In the genomic region with DNA sequence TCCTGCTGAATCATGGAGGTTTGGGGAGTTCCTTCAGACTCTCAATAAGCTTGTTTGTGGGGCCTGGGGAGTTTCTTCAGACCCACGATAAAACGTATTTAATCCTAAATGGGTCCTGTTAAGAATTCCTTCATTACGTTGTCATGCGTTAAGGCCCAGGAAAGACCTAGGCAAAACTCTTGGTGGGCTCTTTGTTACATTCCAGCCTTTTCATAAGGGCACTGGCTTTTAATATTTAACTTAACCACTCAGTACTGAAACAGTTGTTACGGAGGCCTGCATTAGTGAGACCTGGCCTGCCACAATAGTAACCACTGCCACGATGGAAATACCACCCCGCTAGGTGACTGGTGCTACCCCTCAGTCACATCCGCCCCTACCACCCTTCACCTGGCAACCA, we compare ENCODE assay signal across 17 cellular contexts. TPM values are rescaled to one million over a fixed set of nuclear protein-coding genes. Genes with fewer than 3 reads are reported as not detected.
DNase-seq lines count a peak whose midpoint lies in the region; ATAC-seq and FAIRE-seq lines count a peak whose summit lies in the region.
"Had no signal": no experiment of that assay in that cellular context is flagged by ENCODE, and none has a peak within 500 bp of the region (broad histone marks: within the 10 kb centered on the region; RNA-seq: fewer than 3 reads in every experiment).

No MANE protein-coding gene starts in this region.

- CTCF ChIA-PET in activated CD8-positive, alpha-beta memory T cell treated with anti-CD3 and anti-CD28 coated beads, Interleukin-2, amount 10 ng/mL, durations not matched to agents 7 days and 5 days (lab: Charles Lee) = no interaction called here

- peaks cover 6% of the 10 kb centered on the region for H3K27me3 Mint-ChIP-seq in activated CD8-positive, alpha-beta memory T cell treated with anti-CD3 and anti-CD28 coated beads, Interleukin-2, amount 10 ng/mL, durations not matched to agents 7 days and 5 days
- H3K27me3 Mint-ChIP-seq: CD4-positive, alpha-beta memory T cell had no signal

- no peaks in the 10 kb centered on the region for H3K36me3 Mint-ChIP-seq in activated CD8-positive, alpha-beta memory T cell treated with anti-CD3 and anti-CD28 coated beads, Interleukin-2, amount 10 ng/mL, durations not matched to agents 7 days and 5 days
- H3K36me3 Mint-ChIP-seq: CD14-positive monocyte; CD4-positive, alpha-beta memory T cell had no signal

- H3K27ac Mint-ChIP-seq in activated CD8-positive, alpha-beta memory T cell treated with anti-CD3 and anti-CD28 coated beads, Interleukin-2, amount 10 ng/mL, durations not matched to agents 7 days and 5 days = peak overlapping the region; percentile 6
- H3K27ac Mint-ChIP-seq: CD14-positive monocyte; CD4-positive, alpha-beta memory T cell had no signal

- peak; percentile 86 for FAIRE-seq in RCC 7860 (lab: Jason Lieb, UNC)
- FAIRE-seq: A549, GM12878 had no signal

- no peaks in the 10 kb centered on the region for H3K9me3 Mint-ChIP-seq in activated CD8-positive, alpha-beta memory T cell treated with anti-CD3 and anti-CD28 coated beads, Interleukin-2, amount 10 ng/mL, durations not matched to agents 7 days and 5 days (ENCODE audit: low read depth)
- H3K9me3 Mint-ChIP-seq: CD4-positive, alpha-beta memory T cell had no signal

- no peak for DNase-seq in activated CD8-positive, alpha-beta memory T cell treated with anti-CD3 and anti-CD28 coated beads, Interleukin-2, amount 10 ng/mL, durations not matched to agents 7 days and 5 days
- DNase-seq in activated CD8-positive, alpha-beta memory T cell treated with anti-CD3 and anti-CD28 coated beads for 24 hours = no peak
- DNase-seq in RCC 7860 (ENCODE audit: low spot score) = peak; percentile 64
- peak; percentile 54 for DNase-seq in kidney tubule cell (ENCODE audit: low spot score)
- no peak for DNase-seq in NCI-H774 (lab: John Stamatoyannopoulos, UW)
- DNase-seq: CD4-positive, alpha-beta memory T cell; DMS 273 treated with DMSO at 0.1 percent for 48 hours; DMS53; DND-41; EL; GM23248; HCEC 1CT had no signal

- no peak overlapping the region for H3K4me3 Mint-ChIP-seq in activated CD8-positive, alpha-beta memory T cell treated with anti-CD3 and anti-CD28 coated beads, Interleukin-2, amount 10 ng/mL, durations not matched to agents 7 days and 5 days
- H3K4me3 Mint-ChIP-seq: CD14-positive monocyte; CD4-positive, alpha-beta memory T cell had no signal

- H3K4me1 Mint-ChIP-seq in activated CD8-positive, alpha-beta memory T cell treated with anti-CD3 and anti-CD28 coated beads, Interleukin-2, amount 10 ng/mL, durations not matched to agents 7 days and 5 days = peaks cover 3% of the 10 kb centered on the region
- H3K4me1 Mint-ChIP-seq: CD14-positive monocyte; CD4-positive, alpha-beta memory T cell had no signal

- ATAC-seq in activated CD8-positive, alpha-beta memory T cell treated with anti-CD3 and anti-CD28 coated beads, Interleukin-2, amount 10 ng/mL, durations not matched to agents 7 days and 5 days = no peak
- ATAC-seq in GM19395 (IDR thresholded peaks at IDR 0.05; ENCODE audit: unreplicated experiment) = no peak
- no peak for ATAC-seq in HG02938 (IDR thresholded peaks at IDR 0.05; ENCODE audit: unreplicated experiment)
- ATAC-seq: A549, GM12878 had no signal

RNA-seq across cellular contexts. Expression of a gene that starts 17.5 kb away (rescaled TPM):
- total RNA-seq in activated CD8-positive, alpha-beta memory T cell treated with anti-CD3 and anti-CD28 coated beads, Interleukin-2, amount 10 ng/mL, durations not matched to agents 7 days and 5 days = 100 to 1,000 TPM; 105 to 152 TPM

Comparison
In these comparisons a context has a peak if more than half of its experiments do, and no peak if none do; other contexts are left out.
1. DNase-seq: peak in RCC 7860 (single experiment) and kidney tubule cell (single experiment); none in activated CD8-positive, alpha-beta memory T cell treated with anti-CD3 and anti-CD28 coated beads, Interleukin-2, amount 10 ng/mL, durations not matched to agents 7 days and 5 days (single experiment), activated CD8-positive, alpha-beta memory T cell treated with anti-CD3 and anti-CD28 coated beads for 24 hours (single experiment) and NCI-H774 (single experiment).